1 cellular context compared by ENCODE assay signal in the genomic region with DNA sequence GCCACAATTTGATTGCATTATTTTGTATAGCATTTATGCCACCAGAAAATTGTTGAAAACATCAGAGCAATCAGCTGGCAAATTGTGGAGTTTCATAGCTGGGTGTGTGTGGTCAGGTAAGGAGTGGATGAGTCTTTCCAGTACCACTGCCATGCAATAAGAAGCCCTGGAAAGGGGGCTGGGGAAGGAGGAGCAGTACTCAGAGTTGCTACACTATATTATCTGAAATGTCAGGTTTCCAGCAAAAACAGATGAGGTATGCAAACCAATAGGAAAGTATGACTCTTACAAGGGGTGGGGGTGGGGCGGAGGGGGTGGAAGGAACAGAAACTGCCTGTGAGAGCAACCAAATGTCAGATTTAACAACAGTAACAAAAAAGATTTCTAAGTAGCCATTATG.
TF ChIP-seq lines count a peak whose summit lies in the region.

No MANE protein-coding gene starts in this region.

TF ChIP-seq in IMR-90, 13 proteins besides CTCF, POLR2A, EP300 and RAD21 (continued from another document):
- TF ChIP-seq MXI1 (IDR thresholded peaks at IDR 0.05; ENCODE audit: borderline replicate concordance, low read depth, low read length) (no peak), RFX5 (IDR thresholded peaks at IDR 0.05; ENCODE audit: low read depth, low read length) (no peak), USF2 (IDR thresholded peaks at IDR 0.05; ENCODE audit: low read depth, low read length) (no peak), BHLHE40 (IDR thresholded peaks at IDR 0.05; ENCODE audit: low read depth, low read length) (no peak), NFE2L2 (IDR thresholded peaks at IDR 0.05; ENCODE audit: low read depth, low read length) (no peak), CHD1 (IDR thresholded peaks at IDR 0.05; ENCODE audit: low read depth, low read length) (no peak)
